In genomic region chr11:16945671-16946469, GRCh38 we compare ENCODE assay signal across 1 cellular context.
A peak's percentile ranks its signal among the peaks of the same experiment; 100 is the strongest.
TF ChIP-seq lines count a peak whose summit lies in the region.

No MANE protein-coding gene starts in this region.

TF ChIP-seq in GM12878, 131 proteins besides CTCF, POLR2A, EP300 and RAD21 (continued from another document):
- TF ChIP-seq CREB1 (IDR thresholded peaks at IDR 0.05; ENCODE audit: low read depth) (no peak), NR2C1 (IDR thresholded peaks at IDR 0.05) (no peak), ZNF384 (IDR thresholded peaks at IDR 0.05; ENCODE audit: borderline replicate concordance, low read depth, low read length) (no peak), FOS (IDR thresholded peaks at IDR 0.05; ENCODE audit: borderline replicate concordance, extremely low read depth, insufficient read length) (no peak), NR2F1 (conservative IDR thresholded peaks at IDR 0.05) (no peak), MTA3 (IDR thresholded peaks at IDR 0.05; ENCODE audit: borderline replicate concordance, low read length) (no peak), NBN (IDR thresholded peaks at IDR 0.05) (peak; percentile 42; the same call in 1 of the 2 replicates)
- TF ChIP-seq, protein P1, sequence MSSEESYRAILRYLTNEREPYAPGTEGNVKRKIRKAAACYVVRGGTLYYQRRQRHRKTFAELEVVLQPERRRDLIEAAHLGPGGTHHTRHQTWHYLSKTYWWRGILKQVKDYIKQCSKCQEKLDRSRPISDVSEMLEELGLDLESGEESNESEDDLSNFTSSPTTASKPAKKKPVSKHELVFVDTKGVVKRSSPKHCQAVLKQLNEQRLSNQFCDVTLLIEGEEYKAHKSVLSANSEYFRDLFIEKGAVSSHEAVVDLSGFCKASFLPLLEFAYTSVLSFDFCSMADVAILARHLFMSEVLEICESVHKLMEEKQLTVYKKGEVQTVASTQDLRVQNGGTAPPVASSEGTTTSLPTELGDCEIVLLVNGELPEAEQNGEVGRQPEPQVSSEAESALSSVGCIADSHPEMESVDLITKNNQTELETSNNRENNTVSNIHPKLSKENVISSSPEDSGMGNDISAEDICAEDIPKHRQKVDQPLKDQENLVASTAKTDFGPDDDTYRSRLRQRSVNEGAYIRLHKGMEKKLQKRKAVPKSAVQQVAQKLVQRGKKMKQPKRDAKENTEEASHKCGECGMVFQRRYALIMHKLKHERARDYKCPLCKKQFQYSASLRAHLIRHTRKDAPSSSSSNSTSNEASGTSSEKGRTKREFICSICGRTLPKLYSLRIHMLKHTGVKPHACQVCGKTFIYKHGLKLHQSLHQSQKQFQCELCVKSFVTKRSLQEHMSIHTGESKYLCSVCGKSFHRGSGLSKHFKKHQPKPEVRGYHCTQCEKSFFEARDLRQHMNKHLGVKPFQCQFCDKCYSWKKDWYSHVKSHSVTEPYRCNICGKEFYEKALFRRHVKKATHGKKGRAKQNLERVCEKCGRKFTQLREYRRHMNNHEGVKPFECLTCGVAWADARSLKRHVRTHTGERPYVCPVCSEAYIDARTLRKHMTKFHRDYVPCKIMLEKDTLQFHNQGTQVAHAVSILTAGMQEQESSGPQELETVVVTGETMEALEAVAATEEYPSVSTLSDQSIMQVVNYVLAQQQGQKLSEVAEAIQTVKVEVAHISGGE (CRISPR knock-in tag; IDR thresholded peaks at IDR 0.05), result no peak
